ENCODE assay signal across 8 cellular contexts in genomic region chr16:22191089-22191965, GRCh38. TPM values are rescaled to one million over a fixed set of nuclear protein-coding genes. Genes with fewer than 3 reads are reported as not detected.
DNase-seq lines count a peak whose midpoint lies in the region; ATAC-seq and TF ChIP-seq lines count a peak whose summit lies in the region.

No MANE protein-coding gene starts in this region.

- H3K9ac ChIP-seq in KMS-11 = peak overlapping the region; percentile 56

- peaks cover 0 to 7% of the 10 kb centered on the region in 2 donors for H3K9me3 Mint-ChIP-seq in activated T-cell treated with anti-CD3 and anti-CD28 coated beads, Interleukin-2, amount 50 U/mL, for 72 hours
- peaks cover 0 to 7% (median 0%) of the 10 kb centered on the region in 7 donors for H3K9me3 Mint-ChIP-seq in naive B cell
- H3K9me3 Mint-ChIP-seq in stimulated activated memory B cell treated with anti-CD40 and anti-IgM and Interleukin-4, amounts not matched to agents 10 μg/mL and 1 μg/mL and 100 μg/mL, for 72 hours = peaks cover 8% of the 10 kb centered on the region

- peak; percentile 36 for ATAC-seq in GM21723 (IDR thresholded peaks at IDR 0.05; ENCODE audit: unreplicated experiment)
- peak; percentile 76 for ATAC-seq in Panc1
- peak; percentile 51 to 54 for ATAC-seq in activated T-cell treated with anti-CD3 and anti-CD28 coated beads, Interleukin-2, amount 50 U/mL, for 72 hours (replicated peaks in 1 of 2)
- peak; percentile 50 to 51 for ATAC-seq in naive B cell (ENCODE audit: low read depth in 2 of 2)
- ATAC-seq in stimulated activated memory B cell treated with anti-CD40 and anti-IgM and Interleukin-4, amounts not matched to agents 10 μg/mL and 1 μg/mL and 100 μg/mL, for 72 hours = peak; percentile 73

- in situ Hi-C loops in Panc1 (cut with HindIII; ENCODE audit: low pct_unique_long_range_greater_than_20kb, low sequenced_read_pairs) = loop anchor here (25.0 kb wide), 1 partner anchor 104 kb away; the partner anchor contains the start of gene VWA3A

- no peaks in the 10 kb centered on the region for H3K27me3 Mint-ChIP-seq in activated T-cell treated with anti-CD3 and anti-CD28 coated beads, Interleukin-2, amount 50 U/mL, for 72 hours (ENCODE audit: low read depth)
- H3K27me3 Mint-ChIP-seq in naive B cell = peaks cover 0 to 4% (median 0%) of the 10 kb centered on the region in 3 donors
- H3K27me3 Mint-ChIP-seq in stimulated activated memory B cell treated with anti-CD40 and anti-IgM and Interleukin-4, amounts not matched to agents 10 μg/mL and 1 μg/mL and 100 μg/mL, for 72 hours = no peaks in the 10 kb centered on the region

- 4 to 5% methylated on average over 18 of the region's 33 CpGs for WGBS in esophagus squamous epithelium, 2 donors

- H3K4me2 ChIP-seq in KMS-11 = peak overlapping the region; percentile 92

- POLR2A ChIA-PET in Panc1 (lab: Charles Lee) = interaction anchor here (0.6 to 0.7 kb wide), 4 partner anchors 16 to 575 kb away, joined by 5 to 11 read pairs (median 8); no protein-coding TSS in a partner anchor

- H3K9me3 ChIP-seq in Panc1 (ENCODE audit: control insufficient read depth, insufficient read depth, low read depth, low read length) (no peaks in the 10 kb centered on the region), esophagus squamous epithelium (no peaks in the 10 kb centered on the region)

- peak overlapping the region; percentile 87 to 91 for H3K4me3 Mint-ChIP-seq in activated T-cell treated with anti-CD3 and anti-CD28 coated beads, Interleukin-2, amount 50 U/mL, for 72 hours
- H3K4me3 Mint-ChIP-seq in naive B cell = peak overlapping the region; percentile 81 to 100 (median 96)
- H3K4me3 Mint-ChIP-seq in stimulated activated memory B cell treated with anti-CD40 and anti-IgM and Interleukin-4, amounts not matched to agents 10 μg/mL and 1 μg/mL and 100 μg/mL, for 72 hours = peak overlapping the region; percentile 90

- H3K79me2 ChIP-seq in KMS-11 (ENCODE audit: insufficient read depth, low read depth) = no peaks in the 10 kb centered on the region

- CTCF ChIA-PET in Panc1 (lab: Charles Lee) = interaction anchor here (0.5 to 1.2 kb wide), 4 partner anchors 61 to 212 kb away, joined by 3 to 11 read pairs (median 4); no protein-coding TSS in a partner anchor

- H3K27me3 ChIP-seq in KMS-11 (ENCODE audit: insufficient read depth, low read depth) (no peaks in the 10 kb centered on the region), Panc1 (ENCODE audit: control insufficient read depth, insufficient read depth, low read length) (no peaks in the 10 kb centered on the region), esophagus squamous epithelium (no peaks in the 10 kb centered on the region)

- peak overlapping the region; percentile 86 for H3K27ac Mint-ChIP-seq in activated T-cell treated with anti-CD3 and anti-CD28 coated beads, Interleukin-2, amount 50 U/mL, for 72 hours
- peak overlapping the region; percentile 97 to 100 (median 100) for H3K27ac Mint-ChIP-seq in naive B cell
- H3K27ac Mint-ChIP-seq in stimulated activated memory B cell treated with anti-CD40 and anti-IgM and Interleukin-4, amounts not matched to agents 10 μg/mL and 1 μg/mL and 100 μg/mL, for 72 hours = peak overlapping the region; percentile 94

- TF ChIP-seq CTCF in KMS-11 (conservative IDR thresholded peaks at IDR 0.05; ENCODE audit: low read depth, low read length) = no peak
- no peak for TF ChIP-seq CTCF in Panc1 (IDR thresholded peaks at IDR 0.05)
- no peak for TF ChIP-seq CTCF in esophagus squamous epithelium (IDR thresholded peaks at IDR 0.05)

- no peaks in the 10 kb centered on the region for H3K36me3 ChIP-seq in KMS-11 (ENCODE audit: insufficient read depth)
- no peaks in the 10 kb centered on the region for H3K36me3 ChIP-seq in Panc1 (ENCODE audit: control insufficient read depth, insufficient read depth, low read length)
- H3K36me3 ChIP-seq in esophagus squamous epithelium = no peaks in the 10 kb centered on the region

- intact Hi-C loops in Panc1 (cut with micrococcal nuclease; ENCODE audit: unreplicated experiment) = no loop called here
- intact Hi-C loops in esophagus squamous epithelium (cut with DNase I) = no loop called here

- peak overlapping the region; percentile 80 for H2AFZ ChIP-seq in KMS-11 (ENCODE audit: low read depth)

- H4K20me1 ChIP-seq in KMS-11 (ENCODE audit: insufficient read depth) = no peaks in the 10 kb centered on the region

- H3K4me1 ChIP-seq in KMS-11 (ENCODE audit: low read depth, poor library complexity, severe bottlenecking) (peaks cover 64% of the 10 kb centered on the region), Panc1 (ENCODE audit: control insufficient read depth, insufficient read depth, low read length) (peaks cover 26% of the 10 kb centered on the region), esophagus squamous epithelium (peaks cover 19 to 65% (median 33%) of the 10 kb centered on the region in 3 donors)

- H3K4me3 ChIP-seq in KMS-11 (IDR thresholded peaks at IDR 0.05; ENCODE audit: insufficient read depth, low read depth, low read length) (no peak overlapping the region), Panc1 (ENCODE audit: low read depth in 2 of 2, low read length in 2 of 2) (peak overlapping the region; percentile 58 to 77), esophagus squamous epithelium (peak overlapping the region; percentile 38 to 76 (median 66))

- H3K36me3 Mint-ChIP-seq in activated T-cell treated with anti-CD3 and anti-CD28 coated beads, Interleukin-2, amount 50 U/mL, for 72 hours (ENCODE audit: insufficient read depth in 2 of 2) = peaks cover 3 to 6% of the 10 kb centered on the region in 2 donors
- no peaks in the 10 kb centered on the region for H3K36me3 Mint-ChIP-seq in naive B cell
- peaks cover 7% of the 10 kb centered on the region for H3K36me3 Mint-ChIP-seq in stimulated activated memory B cell treated with anti-CD40 and anti-IgM and Interleukin-4, amounts not matched to agents 10 μg/mL and 1 μg/mL and 100 μg/mL, for 72 hours

- H3K27ac ChIP-seq in KMS-11 (peak overlapping the region; percentile 86), Panc1 (ENCODE audit: low read length) (peak overlapping the region; percentile 72), esophagus squamous epithelium (peak overlapping the region; percentile 96 to 99 (median 98))

- peaks cover 70% of the 10 kb centered on the region for H3K4me1 Mint-ChIP-seq in activated T-cell treated with anti-CD3 and anti-CD28 coated beads, Interleukin-2, amount 50 U/mL, for 72 hours (ENCODE audit: low read depth)
- peaks cover 50 to 79% (median 64%) of the 10 kb centered on the region in 3 donors for H3K4me1 Mint-ChIP-seq in naive B cell
- H3K4me1 Mint-ChIP-seq in stimulated activated memory B cell treated with anti-CD40 and anti-IgM and Interleukin-4, amounts not matched to agents 10 μg/mL and 1 μg/mL and 100 μg/mL, for 72 hours = peaks cover 56% of the 10 kb centered on the region

- DNase-seq in DMS 273 (lab: John Stamatoyannopoulos, UW; ENCODE audit: unreplicated experiment) (peak; percentile 99), Panc1 (ENCODE audit: low read depth, low spot score) (peak; percentile 92), esophagus squamous epithelium (lab: John Stamatoyannopoulos, UW) (peak; percentile 99), naive B cell (peak; percentile 96)
- DNase-seq in activated T-cell treated with anti-CD3 and anti-CD28 coated beads, Interleukin-2, amount 50 U/mL, for 72 hours = peak; percentile 98 to 99

- BruUV-seq in Panc1 (replicated peaks; lab: Mats Ljungman, UMichigan) = TSS peak; percentile 94

- TF ChIP-seq POLR2A in esophagus squamous epithelium (IDR thresholded peaks at IDR 0.05) = peak in 3 of 4 donors; percentile 73 to 96 (median 93)

RNA-seq across cellular contexts. Expression of gene EEF2K, which starts 14.8 kb away (rescaled TPM):
- total RNA-seq in Panc1 (2021; ENCODE audit: unreplicated experiment) (15.0 TPM), esophagus squamous epithelium (10 to 100 TPM; 10.6 to 26.9 (median 16.2) TPM)
- 9.8 TPM for polyA plus RNA-seq in Panc1 (2012; ENCODE audit: insufficient read length)
- 10 to 100 TPM; 19.4 to 23.9 TPM for total RNA-seq in activated T-cell treated with anti-CD3 and anti-CD28 coated beads, Interleukin-2, amount 50 U/mL, for 72 hours
- 1 to 10 TPM; 1.2 to 2.9 (median 1.8) TPM for polyA plus RNA-seq in naive B cell (ENCODE audit: low read depth in 6 of 6)

RNA-seq across cellular contexts. Expression of gene SDR42E2, which starts 29.0 kb away (rescaled TPM):
- total RNA-seq in Panc1 (2021; ENCODE audit: unreplicated experiment) = 0.05 TPM
- not detected for polyA plus RNA-seq in Panc1 (2012; ENCODE audit: insufficient read length)
- under 1 TPM in 1 of 2 donors, not detected in 1; 0.19 TPM for total RNA-seq in activated T-cell treated with anti-CD3 and anti-CD28 coated beads, Interleukin-2, amount 50 U/mL, for 72 hours
- not detected for total RNA-seq in esophagus squamous epithelium
- polyA plus RNA-seq in naive B cell (ENCODE audit: low read depth in 6 of 6) = 1 to 10 TPM in 1 of 6 donors, under 1 TPM in 4, not detected in 1; 0.21 to 1.2 (median 0.81) TPM
